ENCODE assay signal across 29 cellular contexts in the genomic region with DNA sequence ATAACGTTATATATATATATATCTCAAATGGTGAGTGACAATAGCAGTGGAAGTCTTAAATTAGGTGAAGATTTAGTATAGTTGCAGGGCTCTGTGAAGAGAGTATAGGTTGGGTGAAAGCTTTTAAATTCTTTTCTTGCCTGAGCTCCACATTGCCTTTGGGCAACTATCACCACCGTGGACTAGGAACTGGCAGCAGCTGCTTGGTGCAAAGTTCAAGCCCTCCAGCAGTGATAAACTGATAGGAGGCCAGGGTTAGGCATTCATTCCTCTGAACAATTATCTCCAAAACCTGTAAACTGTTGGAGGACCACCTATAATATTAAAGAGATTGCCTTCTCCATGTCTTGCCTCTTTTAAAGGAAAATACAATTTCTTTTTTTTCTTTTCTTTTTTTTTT.
"Had no signal": no experiment of that assay in that cellular context is flagged by ENCODE, and none has a peak within 500 bp of the region (broad histone marks: within the 10 kb centered on the region; RNA-seq: fewer than 3 reads in every experiment).

No MANE protein-coding gene starts in this region.

- H3K4me2 ChIP-seq: neural progenitor cell, smooth muscle cell had no signal

- FAIRE-seq: urothelium cell line had no signal

- H3K4me1 ChIP-seq: parathyroid adenoma, psoas muscle, spleen, suprapubic skin, testis, tibial artery, transverse colon, upper lobe of left lung, vagina had no signal

- DNase-seq: naive thymus-derived CD4-positive, alpha-beta T cell; natural killer cell; occipital lobe; ovary; psoas muscle; right cardiac atrium; spleen; stimulated activated CD4-positive, alpha-beta T cell treated with anti-CD3 and anti-CD28 coated beads, Interleukin-12 subunit alpha, Interleukin-12 subunit beta, amount 100 ng/mL, for 4 hours; stimulated activated CD4-positive, alpha-beta T cell treated with anti-CD3 and anti-CD28 coated beads, Interleukin-1b, Interleukin-23, amount 100 ng/mL, for 48 hours; stimulated activated CD4-positive, alpha-beta T cell treated with anti-CD3 and anti-CD28 coated beads, Interleukin-4, amount 100 ng/mL, for 1 hour; stimulated activated CD4-positive, alpha-beta T cell treated with anti-CD3 and anti-CD28 coated beads, Interleukin-4, amount 100 ng/mL, for 4 hours; stimulated activated CD8-positive, alpha-beta memory T cell treated with anti-CD3 and anti-CD28 coated beads, Interleukin-4, amount 100 ng/mL, for 48 hours; stimulated activated naive CD4-positive, alpha-beta T cell; stimulated activated naive CD8-positive, alpha-beta T cell treated with anti-CD3 and anti-CD28 coated beads, Interleukin-15, amount 100 ng/mL, for 72 hours; stimulated activated naive CD8-positive, alpha-beta T cell treated with anti-CD3 and anti-CD28 coated beads, Interleukin-15, Interleukin-2, amounts not matched to agents 100 U/mL and 50 U/mL, for 24 hours; substantia nigra; testis; tibial artery; transverse colon had no signal

- H3K27ac ChIP-seq: neural progenitor cell, ovary, parathyroid adenoma, psoas muscle, skin epidermis, spleen, suprapubic skin, testis, tibial artery, transverse colon, upper lobe of left lung, vagina had no signal

- H3K36me3 ChIP-seq: neural progenitor cell, ovary, spleen, suprapubic skin, tibial artery, transverse colon, upper lobe of left lung, vagina had no signal

- H3K9ac ChIP-seq: neural progenitor cell, parathyroid adenoma had no signal

- H3K4me3 ChIP-seq: neural progenitor cell, ovary, psoas muscle, skin epidermis, smooth muscle cell, spleen, suprapubic skin, testis, tibial artery, transverse colon, upper lobe of left lung, vagina had no signal

- H2AFZ ChIP-seq: neural progenitor cell, parathyroid adenoma had no signal

- H3K9me3 ChIP-seq: ovary, psoas muscle, spleen, suprapubic skin, testis, tibial artery, transverse colon, upper lobe of left lung, vagina had no signal

- H3K79me2 ChIP-seq: parathyroid adenoma had no signal

- ATAC-seq: naive thymus-derived CD4-positive, alpha-beta T cell; natural killer cell; psoas muscle; right cardiac atrium; sciatic nerve; stimulated activated memory B cell treated with anti-CD40 and anti-IgM and Interleukin-4, amounts not matched to agents 10 μg/mL and 1 μg/mL and 100 μg/mL, for 72 hours; stimulated activated naive CD8-positive, alpha-beta T cell treated with anti-CD3 and anti-CD28 coated beads, Interleukin-15, amount 100 ng/mL, for 72 hours; stimulated activated naive CD8-positive, alpha-beta T cell treated with anti-CD3 and anti-CD28 coated beads, Interleukin-15, Interleukin-2, amounts not matched to agents 100 U/mL and 50 U/mL, for 24 hours had no signal

- H3K27me3 ChIP-seq: neural progenitor cell, ovary, spleen, suprapubic skin, testis, tibial artery, transverse colon, upper lobe of left lung, vagina had no signal
